In the genomic region with DNA sequence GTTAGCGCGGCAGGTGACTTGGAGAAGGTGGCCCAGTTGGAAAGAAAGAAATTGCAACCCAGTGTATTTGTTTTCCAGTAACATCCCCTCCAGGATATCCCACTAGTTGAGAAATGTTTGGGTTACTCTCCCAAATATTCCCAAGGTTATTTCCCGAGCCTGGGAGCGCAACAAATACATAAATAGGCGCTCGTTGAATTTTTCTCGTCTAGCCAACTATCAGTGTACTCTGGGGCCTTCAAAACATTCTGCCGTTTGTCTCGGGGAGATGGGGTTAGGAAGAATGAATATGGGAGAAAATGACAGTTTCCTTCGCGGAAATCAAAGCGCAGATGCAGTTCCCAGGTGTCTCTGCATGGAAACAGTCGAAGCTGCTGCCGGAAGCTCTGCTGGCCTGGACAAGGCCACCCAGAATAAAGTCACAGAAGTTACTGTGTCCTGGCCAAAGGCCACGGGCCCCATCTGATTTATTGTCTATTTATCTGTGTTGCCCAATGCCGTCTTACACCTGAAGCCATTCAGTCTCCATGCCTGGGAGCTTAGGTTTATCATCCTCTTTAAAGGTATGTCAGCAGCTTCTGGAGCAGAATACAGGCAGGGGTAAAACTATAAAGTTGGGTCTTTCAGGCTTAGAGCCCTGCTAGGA, we compare ENCODE assay signal across 8 cellular contexts. TPM values are rescaled to one million over a fixed set of nuclear protein-coding genes. Genes with fewer than 3 reads are reported as not detected.
DNase-seq lines count a peak whose midpoint lies in the region; ATAC-seq, FAIRE-seq and TF ChIP-seq lines count a peak whose summit lies in the region.

No MANE protein-coding gene starts in this region.

- no peak for ATAC-seq in activated CD8-positive, alpha-beta memory T cell treated with anti-CD3 and anti-CD28 coated beads, Interleukin-2, amount 10 ng/mL, durations not matched to agents 7 days and 5 days
- ATAC-seq in HepG2 (peak; percentile 67), HG03039 (IDR thresholded peaks at IDR 0.05; ENCODE audit: unreplicated experiment) (no peak)

- no peaks in the 10 kb centered on the region for H3K36me3 Mint-ChIP-seq in activated CD8-positive, alpha-beta memory T cell treated with anti-CD3 and anti-CD28 coated beads, Interleukin-2, amount 10 ng/mL, durations not matched to agents 7 days and 5 days
- no peaks in the 10 kb centered on the region for H3K36me3 Mint-ChIP-seq in brain

- H3K9me3 Mint-ChIP-seq in activated CD8-positive, alpha-beta memory T cell treated with anti-CD3 and anti-CD28 coated beads, Interleukin-2, amount 10 ng/mL, durations not matched to agents 7 days and 5 days (ENCODE audit: low read depth): no peaks in the 10 kb centered on the region
- peaks cover 0 to 4% (median 0%) of the 10 kb centered on the region in 5 experiments for H3K9me3 Mint-ChIP-seq in brain

- in situ Hi-C loops in HepG2 (cut with HindIII; ENCODE audit: extremely low pct_ligation_motif_present, low pct_unique_long_range_greater_than_20kb): loop anchor here (5.0 kb wide), 1 partner anchor 86 kb away; no protein-coding TSS in a partner anchor

- no TSS peak for BruUV-seq in HepG2 (replicated peaks; lab: Mats Ljungman, UMichigan)

- H2AFZ ChIP-seq in HepG2 (ENCODE audit: low read length): no peak overlapping the region

- H3K27me3 ChIP-seq in HepG2 (ENCODE audit: control insufficient read depth in 1 of 2, insufficient read depth in 2 of 2, low read length in 2 of 2): no peaks in the 10 kb centered on the region; a peak in 2 of 5 replicates
- no peaks in the 10 kb centered on the region for H3K27me3 ChIP-seq in testis

- no peak for TF ChIP-seq RAD21 in HepG2 (CRISPR knock-in tag; IDR thresholded peaks at IDR 0.05)

- peak; percentile 21 for FAIRE-seq in HepG2 (lab: Jason Lieb, UNC)

- H3K27ac ChIP-seq in HepG2 (ENCODE audit: extremely low read length, insufficient read depth, low read length): peak overlapping the region; percentile 61
- H3K27ac ChIP-seq in testis: no peak overlapping the region

- H3K9ac ChIP-seq in HepG2 (ENCODE audit: insufficient read depth, low read depth, low read length): peak overlapping the region; percentile 70

- H3K27me3 Mint-ChIP-seq in activated CD8-positive, alpha-beta memory T cell treated with anti-CD3 and anti-CD28 coated beads, Interleukin-2, amount 10 ng/mL, durations not matched to agents 7 days and 5 days: peaks cover 24% of the 10 kb centered on the region
- H3K27me3 Mint-ChIP-seq in brain: peaks cover 46% of the 10 kb centered on the region

- peak overlapping the region; percentile 81 to 86 (median 82) for H3K4me3 ChIP-seq in HepG2 (replicated peaks in 1 of 3; ENCODE audit: insufficient read depth in 1 of 3, low read depth in 2 of 3, low read length in 3 of 3)
- peak overlapping the region; percentile 77 to 79 for H3K4me3 ChIP-seq in testis

- intact Hi-C loops in HepG2 (cut with micrococcal nuclease; ENCODE audit: unreplicated experiment) (loop anchor here (2.0 kb wide), 2 partner anchors 58 to 76 kb away; a partner anchor contains a TSS), testis (cut with DNase I; ENCODE audit: low total_unique reads) (loop anchor here (10.0 kb wide), 1 partner anchor 84 kb away; no protein-coding TSS in a partner anchor)

- CTCF ChIA-PET in activated CD8-positive, alpha-beta memory T cell treated with anti-CD3 and anti-CD28 coated beads, Interleukin-2, amount 10 ng/mL, durations not matched to agents 7 days and 5 days (lab: Charles Lee): interaction anchor here (0.8 to 2.8 kb wide), 3 partner anchors 11 to 96 kb away, joined by 3 to 16 read pairs (median 8); no protein-coding TSS in a partner anchor
- CTCF ChIA-PET in HepG2 (lab: Yijun Ruan, JAX; ENCODE audit: low intra/inter-chr PET ratio, low total read pairs): interaction anchor here (0.8 to 2.8 kb wide), 4 partner anchors 7 to 86 kb away, joined by 3 to 34 read pairs (median 20); no protein-coding TSS in a partner anchor

- H3K4me3 Mint-ChIP-seq in activated CD8-positive, alpha-beta memory T cell treated with anti-CD3 and anti-CD28 coated beads, Interleukin-2, amount 10 ng/mL, durations not matched to agents 7 days and 5 days: peak overlapping the region; percentile 7
- H3K4me3 Mint-ChIP-seq in brain: peak overlapping the region; percentile 74 to 86 (median 80)

- peaks cover 6% of the 10 kb centered on the region for H3K4me1 Mint-ChIP-seq in activated CD8-positive, alpha-beta memory T cell treated with anti-CD3 and anti-CD28 coated beads, Interleukin-2, amount 10 ng/mL, durations not matched to agents 7 days and 5 days
- peaks cover 11% of the 10 kb centered on the region for H3K4me1 Mint-ChIP-seq in brain

- WGBS in HepG2 (ENCODE audit: low lambda C conversion rate): 3% methylated on average over 11 of the region's 16 CpGs
- WGBS in testis, 2 donors: 20 to 44% methylated on average over 16 of the region's 16 CpGs

- POLR2A ChIA-PET in HepG2 (lab: Yijun Ruan, JAX): interaction anchor here (0.6 to 1.8 kb wide), 6 partner anchors 8 to 95 kb away, joined by 3 to 14 read pairs (median 6); a partner anchor contains a TSS

- H3K9me3 ChIP-seq in HepG2 (ENCODE audit: low read length): no peaks in the 10 kb centered on the region
- H3K9me3 ChIP-seq in testis: no peaks in the 10 kb centered on the region

- no peaks in the 10 kb centered on the region for H4K20me1 ChIP-seq in HepG2 (ENCODE audit: insufficient read depth, low read length)

- peak overlapping the region; percentile 77 for H3K4me2 ChIP-seq in HepG2 (ENCODE audit: low read depth, low read length)

- H3K4me1 ChIP-seq in HepG2 (ENCODE audit: insufficient read depth, low read length): peaks cover 45% of the 10 kb centered on the region
- H3K4me1 ChIP-seq in testis: peaks cover 7% of the 10 kb centered on the region

- H3K79me2 ChIP-seq in HepG2 (ENCODE audit: insufficient read depth, low read length): peaks cover 39% of the 10 kb centered on the region

- no peak for DNase-seq in activated CD8-positive, alpha-beta memory T cell treated with anti-CD3 and anti-CD28 coated beads, Interleukin-2, amount 10 ng/mL, durations not matched to agents 7 days and 5 days
- DNase-seq in activated CD8-positive, alpha-beta memory T cell treated with anti-CD3 and anti-CD28 coated beads for 24 hours: no peak
- DNase-seq in HepG2 (ENCODE audit: low spot score) (peak; percentile 47), testis (no peak), NCI-H446 treated with DMSO at 0.1 percent for 48 hours (lab: John Stamatoyannopoulos, UW) (no peak), DMS53 (lab: John Stamatoyannopoulos, UW) (no peak)

- no peaks in the 10 kb centered on the region for H3K36me3 ChIP-seq in HepG2 (replicated peaks in 1 of 2; ENCODE audit: control insufficient read depth in 1 of 2, insufficient read depth in 2 of 2, low read length in 2 of 2)
- no peaks in the 10 kb centered on the region for H3K36me3 ChIP-seq in testis (ENCODE audit: low read depth, missing control alignments)

- H3K27ac Mint-ChIP-seq in activated CD8-positive, alpha-beta memory T cell treated with anti-CD3 and anti-CD28 coated beads, Interleukin-2, amount 10 ng/mL, durations not matched to agents 7 days and 5 days: no peak overlapping the region
- H3K27ac Mint-ChIP-seq in brain: peak overlapping the region in 1 of 5 experiments; percentile 35

- TF ChIP-seq POLR2A in HepG2 (IDR thresholded peaks at IDR 0.05; ENCODE audit: insufficient read depth in 1 of 2, low read depth in 2 of 2, low read length in 2 of 2): no peak
- no peak for TF ChIP-seq POLR2A in testis (IDR thresholded peaks at IDR 0.05)

- 0 out of 4 replicates have a peak, but pooled peaks of 1 of the 2 experiments have one; percentile 24 for TF ChIP-seq EP300 in HepG2 (IDR thresholded peaks at IDR 0.05; ENCODE audit: low read depth in 2 of 2, low read length in 2 of 2)
- TF ChIP-seq EP300 in HepG2 (CRISPR knock-in tag; IDR thresholded peaks at IDR 0.05; ENCODE audit: borderline replicate concordance): no peak

- TF ChIP-seq CTCF in brain (conservative IDR thresholded peaks at IDR 0.05): no peak
- no peak for TF ChIP-seq CTCF in HepG2 (CRISPR knock-in tag; IDR thresholded peaks at IDR 0.05)
- no peak for TF ChIP-seq CTCF in testis (IDR thresholded peaks at IDR 0.05)

RNA-seq across cellular contexts. Expression of a gene that starts 1.0 kb away (rescaled TPM):
- total RNA-seq in activated CD8-positive, alpha-beta memory T cell treated with anti-CD3 and anti-CD28 coated beads, Interleukin-2, amount 10 ng/mL, durations not matched to agents 7 days and 5 days: under 1 TPM; 0.12 to 0.16 TPM
- 30.4 TPM for polyA plus RNA-seq in brain (ENCODE audit: insufficient read depth, low read depth, low replicate concordance)
- 85.9 and 86.7 TPM in 2 replicates for total RNA-seq in HepG2 (2016; rRNA removed; fragmentation: Illumina TruSeq; extraction: Trizol)
- 13.1 and 13.7 TPM in 2 replicates for total RNA-seq in HepG2 (2016; cell fraction: cytosol; rRNA removed; fragmentation: Illumina TruSeq; extraction: Trizol; ENCODE audit: low read depth)
- total RNA-seq in HepG2 (2016; cell fraction: insoluble cytoplasmic fraction; rRNA removed; fragmentation: Illumina TruSeq; extraction: Trizol): 83.6 and 85.7 TPM in 2 replicates
- total RNA-seq in HepG2 (2016; cell fraction: membrane; rRNA removed; fragmentation: Illumina TruSeq; extraction: Trizol): 59.6 and 65.3 TPM in 2 replicates
- total RNA-seq in HepG2 (2016; cell fraction: nucleus; rRNA removed; fragmentation: Illumina TruSeq; extraction: Trizol): 36.7 and 42.7 TPM in 2 replicates
- polyA plus RNA-seq in HepG2 (2011; rRNA removed): 25.2 and 30.9 TPM in 2 replicates
- 27.9 and 36.1 TPM in 2 replicates for polyA plus RNA-seq in HepG2 (2011; cell fraction: cytosol; rRNA removed)
- 10.3 and 15.5 TPM in 2 replicates for polyA plus RNA-seq in HepG2 (2011; cell fraction: nucleus; rRNA removed)
- polyA plus RNA-seq in HepG2 (2012): 25.0 and 26.1 TPM in 2 replicates
- polyA plus RNA-seq in HepG2 (2016; cell fraction: cytosol; fragmentation: Illumina TruSeq; extraction: Trizol; ENCODE audit: low read depth): 8.3 and 8.7 TPM in 2 replicates
- 89.4 and 93.3 TPM in 2 replicates for polyA plus RNA-seq in HepG2 (2016; cell fraction: insoluble cytoplasmic fraction; fragmentation: Illumina TruSeq; extraction: Trizol; ENCODE audit: low read depth)
- polyA plus RNA-seq in HepG2 (2016; cell fraction: membrane; fragmentation: Illumina TruSeq; extraction: Trizol; ENCODE audit: low read depth): 38.6 and 42.0 TPM in 2 replicates
- polyA plus RNA-seq in HepG2 (2016; cell fraction: nucleus; fragmentation: Illumina TruSeq; extraction: Trizol; ENCODE audit: insufficient read depth, low read depth): 58.5 and 59.9 TPM in 2 replicates
- 26.7 TPM in 1 of 2 replicates, not detected in the other for polyA minus RNA-seq in HepG2 (2011; rRNA and poly(A)+ RNA removed; ENCODE audit: low replicate concordance)
- 14.8 and 19.3 TPM in 2 replicates for polyA minus RNA-seq in HepG2 (2011; cell fraction: cytosol; rRNA and poly(A)+ RNA removed)
- polyA minus RNA-seq in HepG2 (2011; cell fraction: nucleus; rRNA and poly(A)+ RNA removed): 8.0 and 10.9 TPM in 2 replicates
- 10 to 100 TPM in 1 of 2 donors, 1 to 10 TPM in 1; 10.0 to 10.8 TPM for total RNA-seq in testis
- polyA plus RNA-seq in testis (ENCODE audit: insufficient read depth, low read depth, low replicate concordance): 12.0 TPM

RNA-seq across cellular contexts. Expression of a gene that starts 57.0 kb away (rescaled TPM):
- not detected for total RNA-seq in activated CD8-positive, alpha-beta memory T cell treated with anti-CD3 and anti-CD28 coated beads, Interleukin-2, amount 10 ng/mL, durations not matched to agents 7 days and 5 days
- polyA plus RNA-seq in brain (ENCODE audit: insufficient read depth, low read depth, low replicate concordance) (11.6 TPM), HepG2 (2011; rRNA removed) (8.5 and 13.6 TPM in 2 replicates), testis (ENCODE audit: insufficient read depth, low read depth, low replicate concordance) (28.5 TPM)
- total RNA-seq in HepG2 (2016; rRNA removed; fragmentation: Illumina TruSeq; extraction: Trizol) (4.7 and 10.1 TPM in 2 replicates), testis (10 to 100 TPM; 56.7 to 58.7 TPM)
- 3.8 and 5.3 TPM in 2 replicates for total RNA-seq in HepG2 (2016; cell fraction: cytosol; rRNA removed; fragmentation: Illumina TruSeq; extraction: Trizol; ENCODE audit: low read depth)
- total RNA-seq in HepG2 (2016; cell fraction: insoluble cytoplasmic fraction; rRNA removed; fragmentation: Illumina TruSeq; extraction: Trizol): 5.8 and 12.4 TPM in 2 replicates
- total RNA-seq in HepG2 (2016; cell fraction: membrane; rRNA removed; fragmentation: Illumina TruSeq; extraction: Trizol): 3.3 and 3.6 TPM in 2 replicates
- 12.5 and 15.1 TPM in 2 replicates for total RNA-seq in HepG2 (2016; cell fraction: nucleus; rRNA removed; fragmentation: Illumina TruSeq; extraction: Trizol)
- 4.1 and 4.6 TPM in 2 replicates for polyA plus RNA-seq in HepG2 (2011; cell fraction: cytosol; rRNA removed)
- 31.2 and 40.2 TPM in 2 replicates for polyA plus RNA-seq in HepG2 (2011; cell fraction: nucleus; rRNA removed)
- 7.1 and 10.6 TPM in 2 replicates for polyA plus RNA-seq in HepG2 (2012)
- polyA plus RNA-seq in HepG2 (2016; cell fraction: cytosol; fragmentation: Illumina TruSeq; extraction: Trizol; ENCODE audit: low read depth): 0.75 and 1.5 TPM in 2 replicates
- 5.2 and 6.9 TPM in 2 replicates for polyA plus RNA-seq in HepG2 (2016; cell fraction: insoluble cytoplasmic fraction; fragmentation: Illumina TruSeq; extraction: Trizol; ENCODE audit: low read depth)
- polyA plus RNA-seq in HepG2 (2016; cell fraction: membrane; fragmentation: Illumina TruSeq; extraction: Trizol; ENCODE audit: low read depth): 1.3 and 2.5 TPM in 2 replicates
- polyA plus RNA-seq in HepG2 (2016; cell fraction: nucleus; fragmentation: Illumina TruSeq; extraction: Trizol; ENCODE audit: insufficient read depth, low read depth): 31.0 and 32.3 TPM in 2 replicates
- polyA minus RNA-seq in HepG2 (2011; rRNA and poly(A)+ RNA removed; ENCODE audit: low replicate concordance): 11.1 and 13.8 TPM in 2 replicates
- 4.9 and 5.2 TPM in 2 replicates for polyA minus RNA-seq in HepG2 (2011; cell fraction: cytosol; rRNA and poly(A)+ RNA removed)
- 15.8 and 19.9 TPM in 2 replicates for polyA minus RNA-seq in HepG2 (2011; cell fraction: nucleus; rRNA and poly(A)+ RNA removed)

Comparison
In these comparisons a context has a peak if more than half of its experiments do, and no peak if none do; other contexts are left out.
1. RNA of a gene that starts 1.0 kb away (total RNA-seq): 13.1 to 86.7 TPM in HepG2 and 10.0 to 10.8 TPM in testis; 0.12 to 0.16 TPM in activated CD8-positive, alpha-beta memory T cell treated with anti-CD3 and anti-CD28 coated beads, Interleukin-2, amount 10 ng/mL, durations not matched to agents 7 days and 5 days; every median in the first group is over 4 times any median in the second.